ENCODE assay signal across 1 cellular context in the genomic region with DNA sequence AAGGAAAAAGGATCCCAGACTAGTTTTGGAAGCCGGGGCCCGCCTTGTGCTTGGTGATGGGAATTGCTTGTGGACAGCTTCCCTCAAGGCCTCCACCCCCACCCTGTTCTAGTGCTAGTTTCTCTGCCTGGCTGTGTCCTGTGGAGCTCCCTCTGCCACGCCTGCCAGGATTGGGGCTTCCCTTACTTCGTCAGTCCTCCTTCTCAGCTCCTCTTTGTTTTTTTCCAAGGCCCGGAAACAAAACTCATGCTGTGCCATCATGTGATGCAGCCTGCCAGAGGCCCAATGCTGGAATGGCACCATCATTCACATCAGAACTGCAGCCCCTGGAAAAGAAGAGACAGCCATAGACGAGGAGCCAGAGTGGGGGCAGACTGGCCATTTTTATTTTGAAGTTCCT.
TF ChIP-seq lines count a peak whose summit lies in the region.

No MANE protein-coding gene starts in this region.

TF ChIP-seq in SK-N-SH treated with all-trans-retinoic acid at 6 μM for 48 hours, 23 proteins besides CTCF, POLR2A, EP300 and RAD21:
- TF ChIP-seq TOX (CRISPR knock-in tag; IDR thresholded peaks at IDR 0.05; ENCODE audit: borderline replicate concordance), result no peak
- TF ChIP-seq SNAI2 (CRISPR knock-in tag; IDR thresholded peaks at IDR 0.05), result no peak
- TF ChIP-seq BACH2 (CRISPR knock-in tag; IDR thresholded peaks at IDR 0.05; ENCODE audit: borderline replicate concordance), result no peak
- no peak for TF ChIP-seq ZFP30 (CRISPR knock-in tag; IDR thresholded peaks at IDR 0.05)
